In genomic region chr10:126459032-126459831, GRCh38 we compare ENCODE assay signal across 1 cellular context.
TF ChIP-seq lines count a peak whose summit lies in the region.

No MANE protein-coding gene starts in this region.

TF ChIP-seq in HCT116, 20 proteins besides CTCF, POLR2A, EP300 and RAD21 (continued from another document):
- TF ChIP-seq SIN3A (IDR thresholded peaks at IDR 0.05; ENCODE audit: low read depth) = no peak
